ENCODE assay signal across 13 cellular contexts in genomic region chr14:69069020-69069421, GRCh38.
A peak's percentile ranks its signal among the peaks of the same experiment; 100 is the strongest.
DNase-seq lines count a peak whose midpoint lies in the region; ATAC-seq, FAIRE-seq and TF ChIP-seq lines count a peak whose summit lies in the region.
"Had no signal": no experiment of that assay in that cellular context is flagged by ENCODE, and none has a peak within 500 bp of the region (broad histone marks: within the 10 kb centered on the region; RNA-seq: fewer than 3 reads in every experiment).

No MANE protein-coding gene starts in this region.

- peak overlapping the region; percentile 92 for H3K27ac Mint-ChIP-seq in osteocyte (ENCODE audit: unreplicated experiment)
- H3K27ac Mint-ChIP-seq: natural killer cell treated with Interleukin-12 subunit alpha and Interleukin-12 subunit beta and Interleukin-15 and Interleukin-18, amount 100 ng/mL, for 72 hours had no signal

- no peak overlapping the region for H3K4me2 ChIP-seq in endothelial cell of umbilical vein (ENCODE audit: insufficient read depth, low read length)

- intact Hi-C loops in endothelial cell of umbilical vein (cut with micrococcal nuclease), result no loop called here
- intact Hi-C loops in colonic mucosa (cut with DNase I), result no loop called here

- POLR2A ChIA-PET in endothelial cell of umbilical vein (lab: Charles Lee), result no interaction called here

- H3K36me3 ChIP-seq in endothelial cell of umbilical vein (ENCODE audit: control insufficient read depth in 2 of 2, extremely low read depth in 1 of 2, insufficient read depth in 2 of 2, low read length in 2 of 2) (peaks cover 2 to 4% of the 10 kb centered on the region in 2 experiments), colonic mucosa (no peaks in the 10 kb centered on the region)

- no peak overlapping the region for H2AFZ ChIP-seq in endothelial cell of umbilical vein (ENCODE audit: low read depth, low read length)

- peaks cover 38% of the 10 kb centered on the region for H3K36me3 Mint-ChIP-seq in osteocyte (ENCODE audit: unreplicated experiment)

- no peaks in the 10 kb centered on the region for H4K20me1 ChIP-seq in endothelial cell of umbilical vein (replicated peaks; ENCODE audit: control insufficient read depth, extremely low read depth, insufficient read depth, low read length)

- CTCF ChIA-PET in endothelial cell of umbilical vein (lab: Charles Lee), result interaction anchor here (1.3 kb wide), 1 partner anchor 22 kb away, joined by 3 read pairs; no protein-coding TSS in a partner anchor

- no peak overlapping the region for H3K4me3 Mint-ChIP-seq in osteocyte (ENCODE audit: unreplicated experiment)
- H3K4me3 Mint-ChIP-seq: natural killer cell treated with Interleukin-12 subunit alpha and Interleukin-12 subunit beta and Interleukin-15 and Interleukin-18, amount 100 ng/mL, for 72 hours had no signal

- H3K9me3 ChIP-seq in endothelial cell of umbilical vein (replicated peaks; ENCODE audit: control insufficient read depth, insufficient read depth, low read length), result no peaks in the 10 kb centered on the region
- no peaks in the 10 kb centered on the region for H3K9me3 ChIP-seq in colonic mucosa
- H3K9me3 ChIP-seq: thyroid gland had no signal

- peaks cover 13% of the 10 kb centered on the region for H3K4me1 Mint-ChIP-seq in osteocyte (ENCODE audit: unreplicated experiment)

- no peak for ATAC-seq in GM19463 (IDR thresholded peaks at IDR 0.05; ENCODE audit: unreplicated experiment)
- ATAC-seq: natural killer cell treated with Interleukin-12 subunit alpha and Interleukin-12 subunit beta and Interleukin-15 and Interleukin-18, amount 100 ng/mL, for 72 hours had no signal

- H3K9me1 ChIP-seq in endothelial cell of umbilical vein (replicated peaks; ENCODE audit: control insufficient read depth, extremely low read depth, insufficient read depth, low read length), result no peaks in the 10 kb centered on the region

- TF ChIP-seq CTCF in NB4 (IDR thresholded peaks at IDR 0.05; ENCODE audit: low read depth, low read length) (no peak), endothelial cell of umbilical vein (IDR thresholded peaks at IDR 0.05; ENCODE audit: extremely low read depth in 1 of 2, insufficient read depth in 1 of 2, low read depth in 1 of 2, low read length in 2 of 2) (no peak), osteocyte (IDR thresholded peaks at IDR 0.05) (no peak), colonic mucosa (IDR thresholded peaks at IDR 0.05) (no peak)

- H3K27me3 ChIP-seq in endothelial cell of umbilical vein (ENCODE audit: control insufficient read depth in 2 of 2, insufficient read depth in 2 of 2, low read length in 2 of 2) (no peaks in the 10 kb centered on the region), colonic mucosa (no peaks in the 10 kb centered on the region)
- H3K27me3 ChIP-seq: thyroid gland had no signal

- H3K9ac ChIP-seq in endothelial cell of umbilical vein (replicated peaks; ENCODE audit: extremely low read depth, insufficient read depth, low read length) (no peak overlapping the region), colonic mucosa (ENCODE audit: low read depth in 2 of 2, low read length in 2 of 2) (no peak overlapping the region)

- BruUV-seq in endothelial cell of umbilical vein (replicated peaks; lab: Mats Ljungman, UMichigan), result no TSS peak

- no peak for TF ChIP-seq POLR2A in NB4 (IDR thresholded peaks at IDR 0.05; ENCODE audit: extremely low read depth, insufficient read length)
- no peak for TF ChIP-seq POLR2A in endothelial cell of umbilical vein (IDR thresholded peaks at IDR 0.05; ENCODE audit: low read depth, low read length)

- H3K79me2 ChIP-seq in endothelial cell of umbilical vein (ENCODE audit: control insufficient read depth, insufficient read depth, low read length), result no peaks in the 10 kb centered on the region

- H3K9me3 Mint-ChIP-seq in osteocyte (ENCODE audit: unreplicated experiment), result no peaks in the 10 kb centered on the region
- H3K9me3 Mint-ChIP-seq: natural killer cell treated with Interleukin-12 subunit alpha and Interleukin-12 subunit beta and Interleukin-15 and Interleukin-18, amount 100 ng/mL, for 72 hours had no signal

- FAIRE-seq in endothelial cell of umbilical vein (lab: Jason Lieb, UNC), result no peak

- dilution Hi-C loops in endothelial cell of umbilical vein (cut with MboI; ENCODE audit: extremely low pct_ligation_motif_present, low sequenced_read_pairs), result no loop called here

- no peaks in the 10 kb centered on the region for H3K27me3 Mint-ChIP-seq in osteocyte (ENCODE audit: unreplicated experiment)
- H3K27me3 Mint-ChIP-seq: natural killer cell treated with Interleukin-12 subunit alpha and Interleukin-12 subunit beta and Interleukin-15 and Interleukin-18, amount 100 ng/mL, for 72 hours had no signal

- H3K27ac ChIP-seq in endothelial cell of umbilical vein (ENCODE audit: insufficient read depth, low read depth, low read length), result no peak overlapping the region
- H3K27ac ChIP-seq in colonic mucosa, result no peak overlapping the region
- H3K27ac ChIP-seq: thyroid gland had no signal

- H3K4me3 ChIP-seq in NB4 (ENCODE audit: low read depth, low read length), result no peak overlapping the region
- H3K4me3 ChIP-seq in endothelial cell of umbilical vein (replicated peaks in 1 of 3; ENCODE audit: insufficient read depth in 1 of 3, low read depth in 1 of 3, low read length in 3 of 3), result no peak overlapping the region
- no peak overlapping the region for H3K4me3 ChIP-seq in colonic mucosa
- H3K4me3 ChIP-seq: thyroid gland had no signal

- H3K4me1 ChIP-seq in endothelial cell of umbilical vein (ENCODE audit: control insufficient read depth, extremely low read depth, insufficient read depth, low read length) (peaks cover 3% of the 10 kb centered on the region), colonic mucosa (no peaks in the 10 kb centered on the region)
- H3K4me1 ChIP-seq: thyroid gland had no signal

- DNase-seq in EL (peak; percentile 46), NB4 (ENCODE audit: low read depth) (peak; percentile 31), endothelial cell of umbilical vein (ENCODE audit: low read depth, low spot score) (peak; percentile 49), osteocyte (ENCODE audit: extremely low spot score, unreplicated experiment) (no peak), islet precursor cell (no peak), colonic mucosa (no peak)
- DNase-seq: activated T-cell treated with anti-CD3 and anti-CD28 coated beads for 4 hours; GOT3; NCI-H524; stimulated activated CD4-positive, alpha-beta T cell treated with anti-CD3 and anti-CD28 coated beads, Interleukin-2, amount 100 ng/mL, for 48 hours; thyroid gland had no signal

TF ChIP-seq in endothelial cell of umbilical vein, 7 proteins besides CTCF, POLR2A, EP300 and RAD21:
- TF ChIP-seq GATA2 (IDR thresholded peaks at IDR 0.05; ENCODE audit: insufficient read depth, insufficient read length, low read depth, low read length) (no peak), FOS (IDR thresholded peaks at IDR 0.05; ENCODE audit: borderline replicate concordance, insufficient read depth, low read length) (no peak)
TF ChIP-seq in endothelial cell of umbilical vein: peak in this region for 0.

Comparison
In these comparisons a context has a peak if more than half of its experiments do, and no peak if none do; other contexts are left out.
1. DNase-seq: peak in EL (single experiment), NB4 (single experiment) and endothelial cell of umbilical vein (single experiment); none in osteocyte (single experiment), islet precursor cell (single experiment) and colonic mucosa (single experiment).